ENCODE assay signal across 9 cellular contexts in the genomic region with DNA sequence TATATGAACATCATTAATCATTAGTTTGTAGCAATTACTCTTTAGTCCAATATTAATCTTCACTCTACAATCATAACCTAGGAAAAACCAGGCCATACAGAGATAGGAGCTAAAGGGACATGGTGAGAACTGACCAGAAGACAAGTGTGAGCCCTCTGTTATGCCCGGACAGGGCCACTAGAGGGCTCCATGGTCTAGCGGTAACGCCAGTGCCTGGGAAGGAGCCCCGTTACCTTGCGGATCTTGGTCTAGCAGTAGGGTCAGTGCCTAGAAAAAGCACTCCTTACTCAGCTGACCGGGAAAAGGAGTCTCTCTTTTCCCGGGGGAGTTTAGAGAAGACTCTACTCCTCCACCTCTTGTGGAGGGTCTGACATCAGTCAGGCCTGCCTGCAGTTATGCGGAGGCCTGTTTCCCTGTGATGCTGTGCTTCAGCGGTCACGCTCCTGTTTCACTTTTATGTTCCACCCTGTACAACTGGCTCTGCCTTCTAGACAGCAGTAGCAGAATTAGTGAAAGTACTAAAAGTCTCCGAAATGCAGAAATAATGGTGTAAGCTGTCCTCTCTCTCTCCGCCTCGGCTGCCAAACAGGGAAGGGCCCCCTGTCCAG. TPM values are rescaled to one million over a fixed set of nuclear protein-coding genes. Genes with fewer than 3 reads are reported as not detected.
DNase-seq lines count a peak whose midpoint lies in the region; ATAC-seq and TF ChIP-seq lines count a peak whose summit lies in the region.
"Had no signal": no experiment of that assay in that cellular context is flagged by ENCODE, and none has a peak within 500 bp of the region (broad histone marks: within the 10 kb centered on the region; RNA-seq: fewer than 3 reads in every experiment).

No MANE protein-coding gene starts in this region.

- H3K4me3 Mint-ChIP-seq in CD4-positive, alpha-beta memory T cell = peak overlapping the region in 7 of 8 donors; percentile 6 to 62 (median 57)
- H3K4me3 Mint-ChIP-seq in activated T-cell treated with anti-CD3 and anti-CD28 coated beads, Interleukin-2, amount 50 U/mL, for 72 hours = peak overlapping the region; percentile 61 to 70
- peak overlapping the region; percentile 32 for H3K4me3 Mint-ChIP-seq in stimulated activated naive CD8-positive, alpha-beta T cell treated with anti-CD3 and anti-CD28 coated beads, Interleukin-15, Interleukin-2, amounts not matched to agents 100 ng/mL and 50 ng/mL, for 24 hours

- H3K27ac ChIP-seq in CD4-positive, alpha-beta memory T cell (ENCODE audit: low read depth, low read length) = no peak overlapping the region
- no peak overlapping the region for H3K27ac ChIP-seq in Panc1 (ENCODE audit: low read length)

- BruUV-seq in Panc1 (replicated peaks; lab: Mats Ljungman, UMichigan) = no TSS peak

- no peak overlapping the region for H3K27ac Mint-ChIP-seq in CD4-positive, alpha-beta memory T cell
- H3K27ac Mint-ChIP-seq in activated T-cell treated with anti-CD3 and anti-CD28 coated beads, Interleukin-2, amount 50 U/mL, for 72 hours = no peak overlapping the region
- H3K27ac Mint-ChIP-seq in stimulated activated naive CD8-positive, alpha-beta T cell treated with anti-CD3 and anti-CD28 coated beads, Interleukin-15, Interleukin-2, amounts not matched to agents 100 ng/mL and 50 ng/mL, for 24 hours = no peak overlapping the region

- CTCF ChIA-PET in CD4-positive, alpha-beta memory T cell (lab: Charles Lee; ENCODE audit: partially characterized antibody) = interaction anchor here (0.6 to 3.2 kb wide), 14 partner anchors 9 to 593 kb away, joined by 3 to 18 read pairs (median 4); a partner anchor contains a TSS
- CTCF ChIA-PET in Panc1 (lab: Charles Lee) = no interaction called here

- no peak overlapping the region for H3K4me3 ChIP-seq in CD4-positive, alpha-beta memory T cell (ENCODE audit: low read length in 2 of 2)
- H3K4me3 ChIP-seq in Panc1 (ENCODE audit: low read depth in 2 of 2, low read length in 2 of 2) (peak overlapping the region; percentile 25 to 54; a peak in 3 of 4 replicates), fibroblast of mammary gland (ENCODE audit: control insufficient read depth, low read depth, low read length) (peak overlapping the region; percentile 15), neuron (ENCODE audit: low read length) (no peak overlapping the region)

- H3K36me3 ChIP-seq in CD4-positive, alpha-beta memory T cell (ENCODE audit: insufficient read depth, low read length) = no peaks in the 10 kb centered on the region
- no peaks in the 10 kb centered on the region for H3K36me3 ChIP-seq in Panc1 (ENCODE audit: control insufficient read depth, insufficient read depth, low read length)
- no peaks in the 10 kb centered on the region for H3K36me3 ChIP-seq in neuron (ENCODE audit: insufficient read depth, low read length)

- intact Hi-C loops in CD4-positive, alpha-beta memory T cell (cut with micrococcal nuclease) = loop anchor here (1.0 to 5.0 kb wide), 4 partner anchors 69 to 591 kb away; no protein-coding TSS in a partner anchor
- intact Hi-C loops in Panc1 (cut with micrococcal nuclease; ENCODE audit: unreplicated experiment) = no loop called here

- POLR2A ChIA-PET in CD4-positive, alpha-beta memory T cell (lab: Charles Lee; ENCODE audit: partially characterized antibody) = interaction anchor here (0.8 kb wide), 1 partner anchor 230 kb away, joined by 3 read pairs; a partner anchor contains a TSS
- POLR2A ChIA-PET in Panc1 (lab: Charles Lee) = no interaction called here

- peaks cover 4% of the 10 kb centered on the region for H3K4me1 ChIP-seq in CD4-positive, alpha-beta memory T cell (ENCODE audit: insufficient read depth, low read length)
- no peaks in the 10 kb centered on the region for H3K4me1 ChIP-seq in Panc1 (ENCODE audit: control insufficient read depth, insufficient read depth, low read length)
- H3K4me1 ChIP-seq in neuron (ENCODE audit: insufficient read depth, low read length) = no peaks in the 10 kb centered on the region

- DNase-seq in CD4-positive, alpha-beta memory T cell = peak; percentile 43 to 59 (median 52)
- DNase-seq in HS-27A (ENCODE audit: low read depth) (peak; percentile 38), Panc1 (ENCODE audit: low read depth, low spot score) (peak; percentile 38), fibroblast of mammary gland (ENCODE audit: low read depth) (peak; percentile 62)
- DNase-seq in activated T-cell treated with anti-CD3 and anti-CD28 coated beads, Interleukin-2, amount 50 U/mL, for 72 hours = peak; percentile 69 to 77

- H3K9me3 Mint-ChIP-seq in CD4-positive, alpha-beta memory T cell = no peaks in the 10 kb centered on the region
- H3K9me3 Mint-ChIP-seq in activated T-cell treated with anti-CD3 and anti-CD28 coated beads, Interleukin-2, amount 50 U/mL, for 72 hours = no peaks in the 10 kb centered on the region
- H3K9me3 Mint-ChIP-seq in stimulated activated naive CD8-positive, alpha-beta T cell treated with anti-CD3 and anti-CD28 coated beads, Interleukin-15, Interleukin-2, amounts not matched to agents 100 ng/mL and 50 ng/mL, for 24 hours = no peaks in the 10 kb centered on the region

- H3K27me3 Mint-ChIP-seq in CD4-positive, alpha-beta memory T cell = peaks cover 0 to 13% of the 10 kb centered on the region in 2 donors
- no peaks in the 10 kb centered on the region for H3K27me3 Mint-ChIP-seq in activated T-cell treated with anti-CD3 and anti-CD28 coated beads, Interleukin-2, amount 50 U/mL, for 72 hours (ENCODE audit: low read depth)
- peaks cover 3% of the 10 kb centered on the region for H3K27me3 Mint-ChIP-seq in stimulated activated naive CD8-positive, alpha-beta T cell treated with anti-CD3 and anti-CD28 coated beads, Interleukin-15, Interleukin-2, amounts not matched to agents 100 ng/mL and 50 ng/mL, for 24 hours

- no peaks in the 10 kb centered on the region for H3K9me3 ChIP-seq in CD4-positive, alpha-beta memory T cell (ENCODE audit: control insufficient read depth in 1 of 2, low read length in 2 of 2)
- H3K9me3 ChIP-seq in Panc1 (ENCODE audit: control insufficient read depth, insufficient read depth, low read depth, low read length) (no peaks in the 10 kb centered on the region), neuron (ENCODE audit: low read length) (no peaks in the 10 kb centered on the region)

- no peaks in the 10 kb centered on the region for H3K36me3 Mint-ChIP-seq in CD4-positive, alpha-beta memory T cell
- H3K36me3 Mint-ChIP-seq in activated T-cell treated with anti-CD3 and anti-CD28 coated beads, Interleukin-2, amount 50 U/mL, for 72 hours (ENCODE audit: insufficient read depth in 2 of 2) = no peaks in the 10 kb centered on the region
- H3K36me3 Mint-ChIP-seq in stimulated activated naive CD8-positive, alpha-beta T cell treated with anti-CD3 and anti-CD28 coated beads, Interleukin-15, Interleukin-2, amounts not matched to agents 100 ng/mL and 50 ng/mL, for 24 hours (ENCODE audit: low read depth) = no peaks in the 10 kb centered on the region

- peak overlapping the region; percentile 16 for H2AFZ ChIP-seq in neuron (ENCODE audit: low read depth, low read length)

- ATAC-seq in Panc1 = peak; percentile 90
- peak; percentile 69 to 71 for ATAC-seq in activated T-cell treated with anti-CD3 and anti-CD28 coated beads, Interleukin-2, amount 50 U/mL, for 72 hours (replicated peaks in 1 of 2)
- no peak for ATAC-seq in HG02981 (IDR thresholded peaks at IDR 0.05; ENCODE audit: unreplicated experiment)

- TF ChIP-seq CTCF in Panc1 (IDR thresholded peaks at IDR 0.05) = peak; percentile 88
- peak; percentile 82 for TF ChIP-seq CTCF in fibroblast of mammary gland (conservative IDR thresholded peaks at IDR 0.05; ENCODE audit: control insufficient read depth, insufficient read depth, low read depth, low read length)

- H3K4me1 Mint-ChIP-seq in CD4-positive, alpha-beta memory T cell = peaks cover 0 to 9% (median 3%) of the 10 kb centered on the region in 4 donors
- no peaks in the 10 kb centered on the region for H3K4me1 Mint-ChIP-seq in activated T-cell treated with anti-CD3 and anti-CD28 coated beads, Interleukin-2, amount 50 U/mL, for 72 hours (ENCODE audit: low read depth)
- no peaks in the 10 kb centered on the region for H3K4me1 Mint-ChIP-seq in stimulated activated naive CD8-positive, alpha-beta T cell treated with anti-CD3 and anti-CD28 coated beads, Interleukin-15, Interleukin-2, amounts not matched to agents 100 ng/mL and 50 ng/mL, for 24 hours (ENCODE audit: low read depth)

- in situ Hi-C loops in Panc1 (cut with HindIII; ENCODE audit: low pct_unique_long_range_greater_than_20kb, low sequenced_read_pairs) = no loop called here

- H3K27me3 ChIP-seq in CD4-positive, alpha-beta memory T cell (ENCODE audit: insufficient read depth, low read length) = no peaks in the 10 kb centered on the region
- H3K27me3 ChIP-seq in Panc1 (ENCODE audit: control insufficient read depth, insufficient read depth, low read length) (no peaks in the 10 kb centered on the region), neuron (ENCODE audit: insufficient read depth, low read length) (no peaks in the 10 kb centered on the region)

RNA-seq across cellular contexts. Expression of a gene that starts 13.8 kb away (rescaled TPM):
- total RNA-seq in CD4-positive, alpha-beta memory T cell = not detected
- not detected for polyA plus RNA-seq in CD4-positive, alpha-beta memory T cell
- not detected for total RNA-seq in Panc1 (2021; ENCODE audit: unreplicated experiment)
- polyA plus RNA-seq in Panc1 (2012; ENCODE audit: insufficient read length) = not detected
- not detected for total RNA-seq in activated T-cell treated with anti-CD3 and anti-CD28 coated beads, Interleukin-2, amount 50 U/mL, for 72 hours
- total RNA-seq: T-helper 2 cell treated with Interferon-gamma antibody and Interleukin-4, amounts not matched to agents 100 ng/mL and 5 ng/mL, for 36 hours had no signal

RNA-seq across cellular contexts. Expression of a gene that starts 26.8 kb away (rescaled TPM):
- total RNA-seq in CD4-positive, alpha-beta memory T cell = not detected
- under 1 TPM in 1 of 2 donors, not detected in 1; 0.15 TPM for polyA plus RNA-seq in CD4-positive, alpha-beta memory T cell
- not detected for total RNA-seq in Panc1 (2021; ENCODE audit: unreplicated experiment)
- not detected for polyA plus RNA-seq in Panc1 (2012; ENCODE audit: insufficient read length)
- under 1 TPM; 0.14 to 0.24 TPM for total RNA-seq in activated T-cell treated with anti-CD3 and anti-CD28 coated beads, Interleukin-2, amount 50 U/mL, for 72 hours

RNA-seq across cellular contexts. Expression of a gene that starts 45.1 kb away (rescaled TPM):
- total RNA-seq in CD4-positive, alpha-beta memory T cell = not detected
- not detected for polyA plus RNA-seq in CD4-positive, alpha-beta memory T cell
- total RNA-seq in Panc1 (2021; ENCODE audit: unreplicated experiment) = not detected
- not detected for polyA plus RNA-seq in Panc1 (2012; ENCODE audit: insufficient read length)
- total RNA-seq in activated T-cell treated with anti-CD3 and anti-CD28 coated beads, Interleukin-2, amount 50 U/mL, for 72 hours = not detected
- total RNA-seq: T-helper 2 cell treated with Interferon-gamma antibody and Interleukin-4, amounts not matched to agents 100 ng/mL and 5 ng/mL, for 36 hours had no signal

Comparison
In these comparisons a context has a peak if more than half of its experiments do, and no peak if none do; other contexts are left out.
1. H3K4me3 ChIP-seq: peak in Panc1 (2 of 2) and fibroblast of mammary gland (single experiment); none in CD4-positive, alpha-beta memory T cell (0 of 2) and neuron (single experiment).
2. Peak in every context shown above with its lines, with median percentiles within 50 percentile points of each other: DNase-seq and H3K4me3 Mint-ChIP-seq.